19 cellular contexts compared by ENCODE assay signal in genomic region chr12:81141220-81141619, GRCh38.
DNase-seq lines count a peak whose midpoint lies in the region; ATAC-seq and TF ChIP-seq lines count a peak whose summit lies in the region.
"Had no signal": no experiment of that assay in that cellular context is flagged by ENCODE, and none has a peak within 500 bp of the region (broad histone marks: within the 10 kb centered on the region; RNA-seq: fewer than 3 reads in every experiment).

No MANE protein-coding gene starts in this region.

- no peak overlapping the region for H3K4me3 ChIP-seq in HUES48 (ENCODE audit: low read depth, low read length)
- no peak overlapping the region for H3K4me3 ChIP-seq in trophoblast cell (ENCODE audit: low read depth, low read length)
- H3K4me3 ChIP-seq: BLaER1 treated with 17β-estradiol and CSF1 and Interleukin-3, amounts not matched to agents 10 nM and 100 nM; HAP-1 had no signal

- no peak overlapping the region for H2AK5ac ChIP-seq in trophoblast cell (ENCODE audit: low read length)

- no peak for TF ChIP-seq CTCF in VCaP (conservative IDR thresholded peaks at IDR 0.05)

- H3K9ac ChIP-seq in HUES48 (ENCODE audit: low read depth, low read length) = no peak overlapping the region
- H3K9ac ChIP-seq in trophoblast cell (ENCODE audit: low read length) = no peak overlapping the region
- H3K9ac ChIP-seq: BLaER1 treated with 17β-estradiol and CSF1 and Interleukin-3, amounts not matched to agents 10 nM and 100 nM; SK-N-SH had no signal

- no peak overlapping the region for H4K91ac ChIP-seq in trophoblast cell (ENCODE audit: low read depth, low read length)

- no peak overlapping the region for H3K4me2 ChIP-seq in trophoblast cell (ENCODE audit: low read length)
- H3K4me2 ChIP-seq: BLaER1 treated with 17β-estradiol and CSF1 and Interleukin-3, amounts not matched to agents 10 nM and 100 nM; SK-N-SH had no signal

- H3K4ac ChIP-seq in trophoblast cell (ENCODE audit: low read depth, low read length) = no peak overlapping the region

- WGBS in trophoblast cell (ENCODE audit: extremely low coverage, insufficient coverage, insufficient read length) = no CpG with 5 or more reads among the region's 1 CpG

- H2AFZ ChIP-seq in trophoblast cell (ENCODE audit: insufficient read depth, low read length, poor library complexity) = no peak overlapping the region

- no peak overlapping the region for H4K8ac ChIP-seq in trophoblast cell (ENCODE audit: low read depth, low read length)

- H3K4me3 Mint-ChIP-seq in natural killer cell treated with Interleukin-12 subunit alpha and Interleukin-12 subunit beta and Interleukin-15 and Interleukin-18, amount 100 ng/mL, for 72 hours = no peak overlapping the region
- H3K4me3 Mint-ChIP-seq: CD8-positive, alpha-beta memory T cell had no signal

- no peak overlapping the region for H3K23ac ChIP-seq in trophoblast cell (ENCODE audit: low read length)

- no peak overlapping the region for H3K14ac ChIP-seq in trophoblast cell (ENCODE audit: low read length)

- ATAC-seq in left lobe of liver (peak; percentile 76), GM19035 (IDR thresholded peaks at IDR 0.05; ENCODE audit: unreplicated experiment) (no peak), GM21786 (IDR thresholded peaks at IDR 0.05; ENCODE audit: unreplicated experiment) (no peak)
- no peak for ATAC-seq in natural killer cell treated with Interleukin-12 subunit alpha and Interleukin-12 subunit beta and Interleukin-15 and Interleukin-18, amount 100 ng/mL, for 72 hours

- H3K4me1 Mint-ChIP-seq in natural killer cell treated with Interleukin-12 subunit alpha and Interleukin-12 subunit beta and Interleukin-15 and Interleukin-18, amount 100 ng/mL, for 72 hours (ENCODE audit: low read depth in 2 of 2) = no peaks in the 10 kb centered on the region
- H3K4me1 Mint-ChIP-seq: CD8-positive, alpha-beta memory T cell had no signal

- H3K4me1 ChIP-seq in HUES48 (ENCODE audit: control insufficient read depth, insufficient read depth, low read length) = peaks cover 6% of the 10 kb centered on the region
- H3K4me1 ChIP-seq in trophoblast cell (ENCODE audit: control insufficient read depth in 1 of 2, insufficient read depth in 2 of 2, low read length in 2 of 2) = no peaks in the 10 kb centered on the region
- H3K4me1 ChIP-seq: BLaER1 treated with 17β-estradiol and CSF1 and Interleukin-3, amounts not matched to agents 10 nM and 100 nM; HAP-1 had no signal

- no peaks in the 10 kb centered on the region for H3K79me2 ChIP-seq in trophoblast cell (ENCODE audit: control insufficient read depth, insufficient read depth, low read length, poor library complexity)

- no peaks in the 10 kb centered on the region for H3K79me1 ChIP-seq in trophoblast cell (ENCODE audit: low read length)

- H3K36me3 ChIP-seq in HUES48 (ENCODE audit: control insufficient read depth, insufficient read depth, low read length) (peaks cover 2% of the 10 kb centered on the region; the same call in 1 of the 2 replicates), trophoblast cell (ENCODE audit: control insufficient read depth in 1 of 2, insufficient read depth in 2 of 2, low read length in 2 of 2) (peaks cover 0 to 2% of the 10 kb centered on the region in 2 experiments)
- H3K36me3 ChIP-seq: BLaER1 treated with 17β-estradiol and CSF1 and Interleukin-3, amounts not matched to agents 10 nM and 100 nM; HAP-1 had no signal

- no peak overlapping the region for H3K18ac ChIP-seq in trophoblast cell (ENCODE audit: low read length)

- H3K27me3 ChIP-seq in HUES48 (ENCODE audit: control insufficient read depth, insufficient read depth, low read length) (no peaks in the 10 kb centered on the region), trophoblast cell (ENCODE audit: insufficient read depth, low read length) (no peaks in the 10 kb centered on the region)
- H3K27me3 ChIP-seq: BLaER1 treated with 17β-estradiol and CSF1 and Interleukin-3, amounts not matched to agents 10 nM and 100 nM had no signal

- no peak for DNase-seq in left lobe of liver (ENCODE audit: low spot score)
- DNase-seq in trophoblast cell = peak; percentile 31 to 66
- no peak for DNase-seq in natural killer cell treated with Interleukin-12 subunit alpha and Interleukin-12 subunit beta and Interleukin-15 and Interleukin-18, amount 100 ng/mL, for 72 hours (ENCODE audit: low spot score)
- DNase-seq: CD8-positive, alpha-beta memory T cell; DMS79 treated with DMSO at 0.1 percent for 48 hours; IMR-90; NCI-H1092; NCI-H1436 treated with DMSO at 0.1 percent for 48 hours; NCI-H2029; NCI-H345; NCI-H524 treated with DMSO at 0.1 percent for 48 hours; SHP77 treated with DMSO at 0.1 percent for 48 hours; SK-N-SH had no signal

- H4K12ac ChIP-seq in trophoblast cell (ENCODE audit: low read depth, low read length) = no peak overlapping the region

- peaks cover 8% of the 10 kb centered on the region for H3K9me3 Mint-ChIP-seq in natural killer cell treated with Interleukin-12 subunit alpha and Interleukin-12 subunit beta and Interleukin-15 and Interleukin-18, amount 100 ng/mL, for 72 hours

- no peak overlapping the region for H3K27ac Mint-ChIP-seq in natural killer cell treated with Interleukin-12 subunit alpha and Interleukin-12 subunit beta and Interleukin-15 and Interleukin-18, amount 100 ng/mL, for 72 hours
- H3K27ac Mint-ChIP-seq: CD8-positive, alpha-beta memory T cell had no signal

- H2BK12ac ChIP-seq in trophoblast cell (ENCODE audit: low read length) = no peak overlapping the region

- H3K27me3 Mint-ChIP-seq in natural killer cell treated with Interleukin-12 subunit alpha and Interleukin-12 subunit beta and Interleukin-15 and Interleukin-18, amount 100 ng/mL, for 72 hours = no peaks in the 10 kb centered on the region
- H3K27me3 Mint-ChIP-seq: CD8-positive, alpha-beta memory T cell had no signal

- H2BK5ac ChIP-seq in trophoblast cell (ENCODE audit: low read depth, low read length, poor library complexity) = no peak overlapping the region

- H2BK120ac ChIP-seq in trophoblast cell (ENCODE audit: insufficient read depth, low read length, poor library complexity) = no peak overlapping the region

- no peaks in the 10 kb centered on the region for H3K9me3 ChIP-seq in HUES48 (ENCODE audit: control insufficient read depth, insufficient read depth, low read length)
- no peaks in the 10 kb centered on the region for H3K9me3 ChIP-seq in trophoblast cell (ENCODE audit: insufficient read depth, low read depth, low read length)
- H3K9me3 ChIP-seq: BLaER1 treated with 17β-estradiol and CSF1 and Interleukin-3, amounts not matched to agents 10 nM and 100 nM; HAP-1; SK-N-SH had no signal

- no peaks in the 10 kb centered on the region for H3K36me3 Mint-ChIP-seq in natural killer cell treated with Interleukin-12 subunit alpha and Interleukin-12 subunit beta and Interleukin-15 and Interleukin-18, amount 100 ng/mL, for 72 hours
- H3K36me3 Mint-ChIP-seq: CD8-positive, alpha-beta memory T cell had no signal

- H3K27ac ChIP-seq in HUES48 (ENCODE audit: low read depth, low read length) (peak overlapping the region; percentile 9), VCaP (peak overlapping the region; percentile 77), trophoblast cell (ENCODE audit: low read depth, low read length) (no peak overlapping the region)
- H3K27ac ChIP-seq: BLaER1 treated with 17β-estradiol and CSF1 and Interleukin-3, amounts not matched to agents 10 nM and 100 nM had no signal

Comparison
In these comparisons a context has a peak if more than half of its experiments do, and no peak if none do; other contexts are left out.
1. DNase-seq: peak in trophoblast cell (2 of 2); none in left lobe of liver (single experiment) and natural killer cell treated with Interleukin-12 subunit alpha and Interleukin-12 subunit beta and Interleukin-15 and Interleukin-18, amount 100 ng/mL, for 72 hours (single experiment).